Comparison of ENCODE assay signal across 8 cellular contexts in genomic region chr19:45667620-45668341, GRCh38. TPM values are rescaled to one million over a fixed set of nuclear protein-coding genes. Genes with fewer than 3 reads are reported as not detected.
DNase-seq lines count a peak whose midpoint lies in the region; ATAC-seq lines count a peak whose summit lies in the region.

Gene GIPR, plus strand, starts transcription at chr19:45668221. Its CDS starts 1,300 bp downstream, at chr19:45669521.

- peak; percentile 86 for DNase-seq in D341Med (ENCODE audit: low spot score)
- DNase-seq in HUDEP-2 (lab: John Stamatoyannopoulos, UW; ENCODE audit: unreplicated experiment in 76 of 76) = peak in 55 of 76 experiments; percentile 8 to 86 (median 54)
- DNase-seq in astrocyte of the hippocampus (ENCODE audit: low read depth, low spot score) = peak; percentile 24
- DNase-seq in immature natural killer cell = peak; percentile 52 to 60 (median 55)
- peak; percentile 64 to 68 for DNase-seq in stimulated activated CD4-positive, alpha-beta T cell treated with anti-CD3 and anti-CD28 coated beads, Interleukin-2, amount 100 ng/mL, for 48 hours
- DNase-seq in SKM-1 treated with dmso at 0.1 percent for 144 hours (lab: John Stamatoyannopoulos, UW; ENCODE audit: unreplicated experiment) = no peak

- H3K36me3 Mint-ChIP-seq in T-helper 1 cell treated with Interleukin-12 subunit alpha and Interleukin-12 subunit beta and Interleukin-4 antibody, amounts not matched to agents 30 μg/mL and 1 μg/mL, for 36 hours (ENCODE audit: low read depth) = peaks cover 2% of the 10 kb centered on the region
- H3K36me3 Mint-ChIP-seq in immature natural killer cell = peaks cover 0 to 4% (median 2%) of the 10 kb centered on the region in 3 donors

- peaks cover 4% of the 10 kb centered on the region for H3K27me3 Mint-ChIP-seq in T-helper 1 cell treated with Interleukin-12 subunit alpha and Interleukin-12 subunit beta and Interleukin-4 antibody, amounts not matched to agents 30 μg/mL and 1 μg/mL, for 36 hours (ENCODE audit: low read depth)
- peaks cover 10 to 16% (median 10%) of the 10 kb centered on the region in 3 donors for H3K27me3 Mint-ChIP-seq in immature natural killer cell (ENCODE audit: low read depth in 3 of 3)

- H3K4me3 Mint-ChIP-seq in T-helper 1 cell treated with Interleukin-12 subunit alpha and Interleukin-12 subunit beta and Interleukin-4 antibody, amounts not matched to agents 30 μg/mL and 1 μg/mL, for 36 hours = peak within 1 kb of the TSS; percentile 90
- peak within 1 kb of the TSS; percentile 84 to 95 (median 90) for H3K4me3 Mint-ChIP-seq in immature natural killer cell

- no peaks in the 10 kb centered on the region for H3K9me3 Mint-ChIP-seq in T-helper 1 cell treated with Interleukin-12 subunit alpha and Interleukin-12 subunit beta and Interleukin-4 antibody, amounts not matched to agents 30 μg/mL and 1 μg/mL, for 36 hours
- no peaks in the 10 kb centered on the region for H3K9me3 Mint-ChIP-seq in immature natural killer cell

- peaks cover 26% of the 10 kb centered on the region for H3K4me1 Mint-ChIP-seq in T-helper 1 cell treated with Interleukin-12 subunit alpha and Interleukin-12 subunit beta and Interleukin-4 antibody, amounts not matched to agents 30 μg/mL and 1 μg/mL, for 36 hours (ENCODE audit: low read depth)
- peaks cover 36 to 43% of the 10 kb centered on the region in 2 donors for H3K4me1 Mint-ChIP-seq in immature natural killer cell

- ATAC-seq in HG03108 (IDR thresholded peaks at IDR 0.05; ENCODE audit: unreplicated experiment) = no peak

- H3K27ac Mint-ChIP-seq in T-helper 1 cell treated with Interleukin-12 subunit alpha and Interleukin-12 subunit beta and Interleukin-4 antibody, amounts not matched to agents 30 μg/mL and 1 μg/mL, for 36 hours = peak within 1 kb of the TSS; percentile 81
- H3K27ac Mint-ChIP-seq in immature natural killer cell = peak within 1 kb of the TSS; percentile 69 to 95 (median 94)

RNA-seq across cellular contexts. Expression of gene GIPR, which starts in this region (rescaled TPM):
- polyA plus RNA-seq in immature natural killer cell = under 1 TPM in 2 of 3 donors, not detected in 1; 0.18 to 0.34 TPM

Comparison
In these comparisons a context has a peak if more than half of its experiments do, and no peak if none do; other contexts are left out.
1. Peak in DNase-seq in immature natural killer cell; RNA of the gene not detected or under 1 TPM.